Comparison of ENCODE assay signal across 14 cellular contexts in the genomic region with DNA sequence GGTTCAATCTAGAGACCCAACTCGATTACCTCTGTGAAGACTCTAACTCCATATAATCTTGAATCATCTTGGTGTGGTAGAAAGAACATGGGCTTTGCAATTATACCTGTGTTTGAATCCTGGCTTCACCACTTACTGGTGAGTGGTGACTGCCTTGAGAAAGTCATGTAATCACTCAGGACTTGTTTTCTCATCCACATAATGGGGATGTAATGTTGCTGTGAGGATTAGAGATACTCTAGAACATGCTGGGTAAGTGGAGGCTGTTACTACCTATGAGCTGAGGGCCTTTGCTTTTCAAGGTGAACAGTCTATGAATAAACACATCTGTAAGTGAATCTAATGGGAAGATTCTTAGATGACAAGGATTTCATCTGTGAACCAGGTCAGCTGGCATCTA. TPM values are rescaled to one million over a fixed set of nuclear protein-coding genes. Genes with fewer than 3 reads are reported as not detected.
A peak's percentile ranks its signal among the peaks of the same experiment; 100 is the strongest.
DNase-seq lines count a peak whose midpoint lies in the region; ATAC-seq and TF ChIP-seq lines count a peak whose summit lies in the region.
"Had no signal": no experiment of that assay in that cellular context is flagged by ENCODE, and none has a peak within 500 bp of the region (broad histone marks: within the 10 kb centered on the region; RNA-seq: fewer than 3 reads in every experiment).

No MANE protein-coding gene starts in this region.

- peaks cover 13% of the 10 kb centered on the region for H3K4me1 Mint-ChIP-seq in activated naive CD4-positive, alpha-beta T cell treated with anti-CD3 and anti-CD28 coated beads, Interleukin-2, amount 50 U/mL, for 24 hours
- peaks cover 16% of the 10 kb centered on the region for H3K4me1 Mint-ChIP-seq in activated T-helper 1 cell treated with anti-CD3 and anti-CD28 coated beads, Interleukin-12 subunit alpha, Interleukin-12 subunit beta, Interleukin-2, Interleukin-4 antibody, amounts not matched to agents 30 ng/mL and 10 ng/mL and 1 ng/mL, durations not matched to agents 14 hours and 24 hours and 36 hours (ENCODE audit: low read depth)
- peaks cover 18 to 25% of the 10 kb centered on the region in 2 donors for H3K4me1 Mint-ChIP-seq in natural killer cell

- intact Hi-C loops in activated T-helper 1 cell treated with anti-CD3 and anti-CD28 coated beads, Interleukin-12 subunit alpha, Interleukin-12 subunit beta, Interleukin-2, Interleukin-4 antibody, amounts not matched to agents 30 ng/mL and 10 ng/mL and 1 ng/mL, durations not matched to agents 14 hours and 24 hours and 36 hours (cut with micrococcal nuclease): no loop called here
- intact Hi-C loops in natural killer cell (cut with micrococcal nuclease): no loop called here

- no peaks in the 10 kb centered on the region for H3K36me3 ChIP-seq in effector memory CD4-positive, alpha-beta T cell (ENCODE audit: control insufficient read depth, insufficient read depth, low read length)

- DNase-seq in activated naive CD4-positive, alpha-beta T cell treated with anti-CD3 and anti-CD28 coated beads, Interleukin-2, amount 50 U/mL, for 16 hours: no peak
- no peak for DNase-seq in activated T-helper 1 cell treated with anti-CD3 and anti-CD28 coated beads, Interleukin-12 subunit alpha, Interleukin-12 subunit beta, Interleukin-2, Interleukin-4 antibody, amounts not matched to agents 30 ng/mL and 10 ng/mL and 1 ng/mL, durations not matched to agents 14 hours and 24 hours and 36 hours (ENCODE audit: low spot score)
- DNase-seq in natural killer cell (no peak), OCI-M1 (lab: John Stamatoyannopoulos, UW) (no peak), KBM-7 (no peak)
- no peak for DNase-seq in effector memory CD4-positive, alpha-beta T cell
- DNase-seq: DMS79 treated with DMSO at 0.1 percent for 48 hours, NCI-H187 treated with DMSO at 0.1 percent for 48 hours, NCI-H2171, NCI-H446 treated with DMSO at 0.1 percent for 48 hours, NCI-H748 treated with DMSO at 0.1 percent for 48 hours had no signal

- H3K9me3 Mint-ChIP-seq in activated naive CD4-positive, alpha-beta T cell treated with anti-CD3 and anti-CD28 coated beads, Interleukin-2, amount 50 U/mL, for 24 hours: no peaks in the 10 kb centered on the region
- H3K9me3 Mint-ChIP-seq in activated T-helper 1 cell treated with anti-CD3 and anti-CD28 coated beads, Interleukin-12 subunit alpha, Interleukin-12 subunit beta, Interleukin-2, Interleukin-4 antibody, amounts not matched to agents 30 ng/mL and 10 ng/mL and 1 ng/mL, durations not matched to agents 14 hours and 24 hours and 36 hours: no peaks in the 10 kb centered on the region
- H3K9me3 Mint-ChIP-seq in natural killer cell: no peaks in the 10 kb centered on the region

- no peaks in the 10 kb centered on the region for H3K36me3 Mint-ChIP-seq in activated naive CD4-positive, alpha-beta T cell treated with anti-CD3 and anti-CD28 coated beads, Interleukin-2, amount 50 U/mL, for 24 hours
- peaks cover 2% of the 10 kb centered on the region for H3K36me3 Mint-ChIP-seq in activated T-helper 1 cell treated with anti-CD3 and anti-CD28 coated beads, Interleukin-12 subunit alpha, Interleukin-12 subunit beta, Interleukin-2, Interleukin-4 antibody, amounts not matched to agents 30 ng/mL and 10 ng/mL and 1 ng/mL, durations not matched to agents 14 hours and 24 hours and 36 hours (ENCODE audit: low read depth)
- peaks cover 7% of the 10 kb centered on the region for H3K36me3 Mint-ChIP-seq in natural killer cell

- no peaks in the 10 kb centered on the region for H3K27me3 Mint-ChIP-seq in activated naive CD4-positive, alpha-beta T cell treated with anti-CD3 and anti-CD28 coated beads, Interleukin-2, amount 50 U/mL, for 24 hours
- H3K27me3 Mint-ChIP-seq in activated T-helper 1 cell treated with anti-CD3 and anti-CD28 coated beads, Interleukin-12 subunit alpha, Interleukin-12 subunit beta, Interleukin-2, Interleukin-4 antibody, amounts not matched to agents 30 ng/mL and 10 ng/mL and 1 ng/mL, durations not matched to agents 14 hours and 24 hours and 36 hours (ENCODE audit: insufficient read depth): peaks cover 2% of the 10 kb centered on the region
- no peaks in the 10 kb centered on the region for H3K27me3 Mint-ChIP-seq in natural killer cell (ENCODE audit: low read depth in 2 of 2)

- H3K27ac ChIP-seq in effector memory CD4-positive, alpha-beta T cell (ENCODE audit: insufficient read depth, low read length, poor library complexity, severe bottlenecking): no peak overlapping the region

- no peak for TF ChIP-seq CTCF in natural killer cell (IDR thresholded peaks at IDR 0.05)

- no peak overlapping the region for H3K4me3 ChIP-seq in effector memory CD4-positive, alpha-beta T cell (ENCODE audit: insufficient read depth, low read depth, low read length, poor library complexity, severe bottlenecking)
- H3K4me3 ChIP-seq: GM23338 had no signal

- H3K4me3 Mint-ChIP-seq in activated naive CD4-positive, alpha-beta T cell treated with anti-CD3 and anti-CD28 coated beads, Interleukin-2, amount 50 U/mL, for 24 hours: no peak overlapping the region
- peak overlapping the region; percentile 40 for H3K4me3 Mint-ChIP-seq in activated T-helper 1 cell treated with anti-CD3 and anti-CD28 coated beads, Interleukin-12 subunit alpha, Interleukin-12 subunit beta, Interleukin-2, Interleukin-4 antibody, amounts not matched to agents 30 ng/mL and 10 ng/mL and 1 ng/mL, durations not matched to agents 14 hours and 24 hours and 36 hours
- H3K4me3 Mint-ChIP-seq in natural killer cell: peak overlapping the region; percentile 32

- H3K4me1 ChIP-seq in effector memory CD4-positive, alpha-beta T cell (ENCODE audit: control insufficient read depth, insufficient read depth, low read length, poor library complexity, severe bottlenecking): peaks cover 13% of the 10 kb centered on the region

- no peaks in the 10 kb centered on the region for H3K27me3 ChIP-seq in effector memory CD4-positive, alpha-beta T cell (replicated peaks; ENCODE audit: control insufficient read depth, insufficient read depth, low read length, poor library complexity, severe bottlenecking)

- H3K9me3 ChIP-seq in effector memory CD4-positive, alpha-beta T cell (ENCODE audit: control insufficient read depth, low read length): no peaks in the 10 kb centered on the region

- ATAC-seq in natural killer cell: no peak
- ATAC-seq: GM23338, Right ventricle myocardium inferior had no signal

- in situ Hi-C loops in KBM-7 (cut with MboI; ENCODE audit: low pct_unique_long_range_greater_than_20kb, low sequenced_read_pairs): no loop called here

- H3K27ac Mint-ChIP-seq in activated naive CD4-positive, alpha-beta T cell treated with anti-CD3 and anti-CD28 coated beads, Interleukin-2, amount 50 U/mL, for 24 hours: peak overlapping the region; percentile 2
- H3K27ac Mint-ChIP-seq in activated T-helper 1 cell treated with anti-CD3 and anti-CD28 coated beads, Interleukin-12 subunit alpha, Interleukin-12 subunit beta, Interleukin-2, Interleukin-4 antibody, amounts not matched to agents 30 ng/mL and 10 ng/mL and 1 ng/mL, durations not matched to agents 14 hours and 24 hours and 36 hours: no peak overlapping the region
- peak overlapping the region; percentile 95 to 100 for H3K27ac Mint-ChIP-seq in natural killer cell
- H3K27ac Mint-ChIP-seq: GM23338 had no signal

RNA-seq across cellular contexts. Expression of gene DYRK1A, which starts 2.6 kb away (rescaled TPM):
- total RNA-seq in activated T-helper 1 cell treated with anti-CD3 and anti-CD28 coated beads, Interleukin-12 subunit alpha, Interleukin-12 subunit beta, Interleukin-2, Interleukin-4 antibody, amounts not matched to agents 30 ng/mL and 10 ng/mL and 1 ng/mL, durations not matched to agents 14 hours and 24 hours and 36 hours: 66.5 and 68.1 TPM in 2 replicates
- 100 to 1,000 TPM; 149 to 166 (median 153) TPM for total RNA-seq in natural killer cell
